8 cellular contexts compared by ENCODE assay signal in genomic region chr7:105532709-105533460, GRCh38. TPM values are rescaled to one million over a fixed set of nuclear protein-coding genes. Genes with fewer than 3 reads are reported as not detected.
DNase-seq lines count a peak whose midpoint lies in the region; ATAC-seq and TF ChIP-seq lines count a peak whose summit lies in the region.

No MANE protein-coding gene starts in this region.

- intact Hi-C loops in CD14-positive monocyte (cut with micrococcal nuclease) = no loop called here

- DNase-seq in CD14-positive monocyte (ENCODE audit: low spot score) (no peak), NB4 (ENCODE audit: low read depth) (no peak), neural crest cell (ENCODE audit: low read depth, low spot score) (no peak), H4 (ENCODE audit: low spot score) (no peak), NCI-H2107 treated with DMSO at 0.1 percent for 48 hours (lab: John Stamatoyannopoulos, UW; ENCODE audit: unreplicated experiment) (no peak)
- DNase-seq in effector memory CD8-positive, alpha-beta T cell = no peak

- H3K9me3 Mint-ChIP-seq in CD14-positive monocyte (no peaks in the 10 kb centered on the region), neural crest cell (peaks cover 2% of the 10 kb centered on the region)
- H3K9me3 Mint-ChIP-seq in effector memory CD8-positive, alpha-beta T cell = no peaks in the 10 kb centered on the region

- TF ChIP-seq POLR2A in NB4 (IDR thresholded peaks at IDR 0.05; ENCODE audit: extremely low read depth, insufficient read length) = no peak

- peaks cover 0 to 2% (median 0%) of the 10 kb centered on the region in 3 donors for H3K27me3 Mint-ChIP-seq in CD14-positive monocyte (ENCODE audit: low read depth in 3 of 3)
- H3K27me3 Mint-ChIP-seq in effector memory CD8-positive, alpha-beta T cell = no peaks in the 10 kb centered on the region
- no peaks in the 10 kb centered on the region for H3K27me3 Mint-ChIP-seq in neural crest cell (ENCODE audit: low read depth)

- H3K27ac Mint-ChIP-seq in CD14-positive monocyte (peak overlapping the region; percentile 82 to 95 (median 89)), neural crest cell (ENCODE audit: unreplicated experiment) (peak overlapping the region; percentile 94)
- peak overlapping the region; percentile 86 to 89 for H3K27ac Mint-ChIP-seq in effector memory CD8-positive, alpha-beta T cell

- peaks cover 4 to 22% of the 10 kb centered on the region in 2 donors for H3K36me3 Mint-ChIP-seq in CD14-positive monocyte
- H3K36me3 Mint-ChIP-seq in effector memory CD8-positive, alpha-beta T cell (ENCODE audit: insufficient read depth) = peaks cover 29% of the 10 kb centered on the region
- peaks cover 2% of the 10 kb centered on the region for H3K36me3 Mint-ChIP-seq in neural crest cell (ENCODE audit: low read depth)

- peak overlapping the region; percentile 90 to 95 for H3K4me3 Mint-ChIP-seq in CD14-positive monocyte
- peak overlapping the region; percentile 83 to 84 for H3K4me3 Mint-ChIP-seq in effector memory CD8-positive, alpha-beta T cell
- peak overlapping the region; percentile 96 for H3K4me3 Mint-ChIP-seq in neural crest cell

- H3K4me1 Mint-ChIP-seq in CD14-positive monocyte (peaks cover 23% of the 10 kb centered on the region), neural crest cell (peaks cover 19% of the 10 kb centered on the region)
- peaks cover 19 to 22% of the 10 kb centered on the region in 2 donors for H3K4me1 Mint-ChIP-seq in effector memory CD8-positive, alpha-beta T cell (ENCODE audit: low read depth in 2 of 2)

- ATAC-seq in effector memory CD8-positive, alpha-beta T cell (replicated peaks) = no peak
- ATAC-seq in HG02623 (IDR thresholded peaks at IDR 0.05; ENCODE audit: unreplicated experiment) (no peak), HG03039 (IDR thresholded peaks at IDR 0.05; ENCODE audit: unreplicated experiment) (no peak)

- TF ChIP-seq CTCF in CD14-positive monocyte (IDR thresholded peaks at IDR 0.05) (no peak), NB4 (IDR thresholded peaks at IDR 0.05; ENCODE audit: low read depth, low read length) (no peak), neural crest cell (conservative IDR thresholded peaks at IDR 0.05) (no peak)

- H3K4me3 ChIP-seq in NB4 (ENCODE audit: low read depth, low read length) = peak overlapping the region; percentile 86

RNA-seq across cellular contexts. Expression of gene RINT1, which starts 0.9 kb away (rescaled TPM):
- polyA plus RNA-seq in CD14-positive monocyte = 1 to 10 TPM; 3.2 to 5.2 TPM
- total RNA-seq in neural crest cell = 18.8 and 21.5 TPM in 2 replicates
- total RNA-seq in H4 (2014; rRNA removed; shearing (Covaris generic)) = 4.1 and 7.7 TPM in 2 replicates

RNA-seq across cellular contexts. Expression of gene PUS7, which starts 10.8 kb away (rescaled TPM):
- polyA plus RNA-seq in CD14-positive monocyte = 1 to 10 TPM; 1.3 to 1.6 TPM
- total RNA-seq in neural crest cell = 38.0 and 44.0 TPM in 2 replicates
- 16.1 and 25.3 TPM in 2 replicates for total RNA-seq in H4 (2014; rRNA removed; shearing (Covaris generic))

RNA-seq across cellular contexts. Expression of gene EFCAB10, which starts 48.4 kb away (rescaled TPM):
- polyA plus RNA-seq in CD14-positive monocyte = not detected
- 0.27 and 0.70 TPM in 2 replicates for total RNA-seq in neural crest cell
- total RNA-seq in H4 (2014; rRNA removed; shearing (Covaris generic)) = not detected in 2 replicates
